Comparison of ENCODE assay signal across 1 cellular context in the genomic region with DNA sequence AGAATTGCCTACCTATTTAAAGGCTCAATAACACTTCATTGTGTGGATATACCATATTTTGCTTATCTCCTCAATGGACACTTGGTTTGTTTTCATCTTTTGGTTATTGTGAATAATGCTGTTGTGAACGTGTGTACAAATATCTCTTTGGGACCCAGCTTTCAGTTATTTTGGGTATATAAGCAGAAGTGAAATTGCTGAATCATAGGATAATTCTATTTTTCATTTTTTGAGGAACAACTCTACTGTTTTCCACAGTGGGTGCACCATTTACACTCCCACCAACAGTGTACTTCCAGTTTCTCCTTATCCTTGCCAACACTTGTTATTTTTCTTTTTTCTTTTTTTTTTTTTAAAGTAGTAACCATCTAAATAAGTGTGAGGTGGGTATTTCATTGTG.
TF ChIP-seq lines count a peak whose summit lies in the region.

No MANE protein-coding gene starts in this region.

TF ChIP-seq in HepG2, 621 proteins besides CTCF, POLR2A, EP300 and RAD21 (continued from another document):
- TF ChIP-seq, protein P1, sequence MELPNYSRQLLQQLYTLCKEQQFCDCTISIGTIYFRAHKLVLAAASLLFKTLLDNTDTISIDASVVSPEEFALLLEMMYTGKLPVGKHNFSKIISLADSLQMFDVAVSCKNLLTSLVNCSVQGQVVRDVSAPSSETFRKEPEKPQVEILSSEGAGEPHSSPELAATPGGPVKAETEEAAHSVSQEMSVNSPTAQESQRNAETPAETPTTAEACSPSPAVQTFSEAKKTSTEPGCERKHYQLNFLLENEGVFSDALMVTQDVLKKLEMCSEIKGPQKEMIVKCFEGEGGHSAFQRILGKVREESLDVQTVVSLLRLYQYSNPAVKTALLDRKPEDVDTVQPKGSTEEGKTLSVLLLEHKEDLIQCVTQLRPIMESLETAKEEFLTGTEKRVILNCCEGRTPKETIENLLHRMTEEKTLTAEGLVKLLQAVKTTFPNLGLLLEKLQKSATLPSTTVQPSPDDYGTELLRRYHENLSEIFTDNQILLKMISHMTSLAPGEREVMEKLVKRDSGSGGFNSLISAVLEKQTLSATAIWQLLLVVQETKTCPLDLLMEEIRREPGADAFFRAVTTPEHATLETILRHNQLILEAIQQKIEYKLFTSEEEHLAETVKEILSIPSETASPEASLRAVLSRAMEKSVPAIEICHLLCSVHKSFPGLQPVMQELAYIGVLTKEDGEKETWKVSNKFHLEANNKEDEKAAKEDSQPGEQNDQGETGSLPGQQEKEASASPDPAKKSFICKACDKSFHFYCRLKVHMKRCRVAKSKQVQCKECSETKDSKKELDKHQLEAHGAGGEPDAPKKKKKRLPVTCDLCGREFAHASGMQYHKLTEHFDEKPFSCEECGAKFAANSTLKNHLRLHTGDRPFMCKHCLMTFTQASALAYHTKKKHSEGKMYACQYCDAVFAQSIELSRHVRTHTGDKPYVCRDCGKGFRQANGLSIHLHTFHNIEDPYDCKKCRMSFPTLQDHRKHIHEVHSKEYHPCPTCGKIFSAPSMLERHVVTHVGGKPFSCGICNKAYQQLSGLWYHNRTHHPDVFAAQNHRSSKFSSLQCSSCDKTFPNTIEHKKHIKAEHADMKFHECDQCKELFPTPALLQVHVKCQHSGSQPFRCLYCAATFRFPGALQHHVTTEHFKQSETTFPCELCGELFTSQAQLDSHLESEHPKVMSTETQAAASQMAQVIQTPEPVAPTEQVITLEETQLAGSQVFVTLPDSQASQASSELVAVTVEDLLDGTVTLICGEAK (IDR thresholded peaks at IDR 0.05) = no peak
- TF ChIP-seq, protein P1 (CRISPR knock-in tag; IDR thresholded peaks at IDR 0.05) = no peak
- peak; percentile 36; the same call in 1 of the 2 replicates for TF ChIP-seq MAFF (IDR thresholded peaks at IDR 0.05; ENCODE audit: low read depth, low read length)
